ENCODE assay signal across 31 cellular contexts in genomic region chr11:42049650-42050049, GRCh38.
"Had no signal": no experiment of that assay in that cellular context is flagged by ENCODE, and none has a peak within 500 bp of the region (broad histone marks: within the 10 kb centered on the region; RNA-seq: fewer than 3 reads in every experiment).

No MANE protein-coding gene starts in this region.

- FAIRE-seq: islet of Langerhans had no signal

- DNase-seq: colonic mucosa; effector CD8-positive, alpha-beta T cell; endodermal cell; heart left ventricle; hippocampal formation; left cardiac atrium; left lung; mammary epithelial cell; mesendoderm; midbrain; naive thymus-derived CD4-positive, alpha-beta T cell; right lobe of liver; stimulated activated CD4-positive, alpha-beta T cell treated with anti-CD3 and anti-CD28 coated beads, Interleukin-12 subunit alpha, Interleukin-12 subunit beta, amount 100 ng/mL, for 4 hours; stimulated activated CD4-positive, alpha-beta T cell treated with anti-CD3 and anti-CD28 coated beads, Interleukin-1b, Interleukin-23, amount 100 ng/mL, for 48 hours; stimulated activated CD4-positive, alpha-beta T cell treated with anti-CD3 and anti-CD28 coated beads, Interleukin-4, amount 100 ng/mL, for 1 hour; stimulated activated CD8-positive, alpha-beta memory T cell treated with anti-CD3 and anti-CD28 coated beads, Interleukin-4, amount 100 ng/mL, for 48 hours; stimulated activated naive CD4-positive, alpha-beta T cell; stimulated activated naive CD8-positive, alpha-beta T cell treated with anti-CD3 and anti-CD28 coated beads, Interleukin-15, amount 100 ng/mL, for 72 hours; thyroid gland; trophoblast cell had no signal

- H3K36me3 ChIP-seq: colonic mucosa, esophagus muscularis mucosa, gastroesophageal sphincter, heart left ventricle, left lung, neural progenitor cell, right lobe of liver, thyroid gland, vagina had no signal

- H3K4me3 Mint-ChIP-seq: dendritic cell treated with granulocyte-macrophage colony-stimulating factor and Interleukin-4, amounts not matched to agents 40 ng/mL and 50 ng/mL, for 4 days; endodermal cell; naive thymus-derived CD4-positive, alpha-beta T cell; nephron; neural progenitor cell; stimulated activated naive CD8-positive, alpha-beta T cell treated with anti-CD3 and anti-CD28 coated beads, Interleukin-15, amount 100 ng/mL, for 72 hours had no signal

- ATAC-seq: foreskin keratinocyte; gastroesophageal sphincter; heart left ventricle; left cardiac atrium; left lung; naive thymus-derived CD4-positive, alpha-beta T cell; right lobe of liver; stimulated activated naive CD8-positive, alpha-beta T cell treated with anti-CD3 and anti-CD28 coated beads, Interleukin-15, amount 100 ng/mL, for 72 hours had no signal

- H3K9me3 ChIP-seq: colonic mucosa, esophagus muscularis mucosa, gastroesophageal sphincter, right lobe of liver, thyroid gland, vagina had no signal

- H3K4me3 ChIP-seq: colonic mucosa, esophagus muscularis mucosa, gastroesophageal sphincter, heart left ventricle, left lung, neural progenitor cell, right lobe of liver, smooth muscle cell, thyroid gland, vagina had no signal

- H3K27me3 Mint-ChIP-seq: dendritic cell treated with granulocyte-macrophage colony-stimulating factor and Interleukin-4, amounts not matched to agents 40 ng/mL and 50 ng/mL, for 4 days; naive thymus-derived CD4-positive, alpha-beta T cell; progenitor cell of endocrine pancreas; stimulated activated naive CD8-positive, alpha-beta T cell treated with anti-CD3 and anti-CD28 coated beads, Interleukin-15, amount 100 ng/mL, for 72 hours had no signal

- H2AFZ ChIP-seq: neural progenitor cell, parathyroid adenoma had no signal

- H3K9me3 Mint-ChIP-seq: nephron had no signal

- H3K36me3 Mint-ChIP-seq: naive thymus-derived CD4-positive, alpha-beta T cell; neural progenitor cell had no signal

- H3K27me3 ChIP-seq: colonic mucosa, esophagus muscularis mucosa, foreskin keratinocyte, gastroesophageal sphincter, heart left ventricle, left lung, neural progenitor cell, right lobe of liver, thyroid gland, vagina had no signal

- H3K27ac ChIP-seq: colonic mucosa, esophagus muscularis mucosa, foreskin keratinocyte, gastroesophageal sphincter, heart left ventricle, left lung, neural progenitor cell, parathyroid adenoma, right lobe of liver, thyroid gland, vagina had no signal

- H3K79me2 ChIP-seq: parathyroid adenoma had no signal

- H3K4me1 Mint-ChIP-seq: naive thymus-derived CD4-positive, alpha-beta T cell; neural progenitor cell; stimulated activated naive CD8-positive, alpha-beta T cell treated with anti-CD3 and anti-CD28 coated beads, Interleukin-15, amount 100 ng/mL, for 72 hours had no signal

- H3K9ac ChIP-seq: neural progenitor cell, parathyroid adenoma had no signal

- H3K4me2 ChIP-seq: neural progenitor cell, smooth muscle cell had no signal

- H3K27ac Mint-ChIP-seq: dendritic cell treated with granulocyte-macrophage colony-stimulating factor and Interleukin-4, amounts not matched to agents 40 ng/mL and 50 ng/mL, for 4 days; endodermal cell; naive thymus-derived CD4-positive, alpha-beta T cell; nephron; neural progenitor cell; progenitor cell of endocrine pancreas; stimulated activated naive CD8-positive, alpha-beta T cell treated with anti-CD3 and anti-CD28 coated beads, Interleukin-15, amount 100 ng/mL, for 72 hours had no signal

- H3K4me1 ChIP-seq: colonic mucosa, esophagus muscularis mucosa, gastroesophageal sphincter, heart left ventricle, left lung, neural progenitor cell, parathyroid adenoma, right lobe of liver, thyroid gland, vagina had no signal
